23 cellular contexts compared by ENCODE assay signal in the genomic region with DNA sequence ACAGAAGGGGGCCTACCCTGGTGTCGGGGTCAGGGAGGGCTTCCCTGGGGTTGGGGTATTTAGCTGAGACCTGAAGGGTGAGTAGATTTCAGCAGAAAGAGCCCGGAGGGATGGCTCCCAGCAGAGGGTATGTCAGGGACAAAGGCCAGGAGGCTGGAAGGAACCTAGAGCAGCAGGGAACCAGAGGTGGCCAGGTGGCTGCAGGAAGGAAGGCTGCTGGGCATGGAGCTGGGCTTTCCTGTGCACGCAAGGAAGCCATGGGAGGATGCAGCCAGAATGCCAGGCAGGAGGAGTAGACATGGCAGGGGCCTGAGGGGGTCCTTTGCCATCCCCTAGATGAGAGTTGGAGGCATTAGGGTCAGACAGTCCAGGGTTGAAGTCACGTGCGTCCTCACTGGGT. TPM values are rescaled to one million over a fixed set of nuclear protein-coding genes. Genes with fewer than 3 reads are reported as not detected.
"Had no signal": no experiment of that assay in that cellular context is flagged by ENCODE, and none has a peak within 500 bp of the region (broad histone marks: within the 10 kb centered on the region; RNA-seq: fewer than 3 reads in every experiment).

No MANE protein-coding gene starts in this region.

- DNase-seq: activated CD4-positive, alpha-beta memory T cell treated with anti-CD3 and anti-CD28 coated beads, Interleukin-2, amount 10 ng/mL, durations not matched to agents 7 days and 5 days; activated CD4-positive, alpha-beta T cell treated with anti-CD3 and anti-CD28 coated beads for 1 hour; activated CD4-positive, alpha-beta T cell treated with anti-CD3 and anti-CD28 coated beads for 4 hours; activated CD4-positive, alpha-beta T cell treated with anti-CD3 and anti-CD28 coated beads, Interleukin-2, amount 10 ng/mL, durations not matched to agents 7 days and 5 days; activated CD4-positive, alpha-beta T cell treated with anti-CD3 and anti-CD28 coated beads, Interleukin-2, amount 50 U/mL, for 4 hours; activated effector memory CD4-positive, alpha-beta T cell treated with Interleukin-2 at 50 U/mL for 16 hours; activated gamma-delta T cell treated with Interleukin-2 at 50 U/mL for 16 hours; activated naive CD4-positive, alpha-beta T cell treated with anti-CD3 and anti-CD28 coated beads, Interleukin-2, amount 50 U/mL, for 16 hours; activated naive CD4-positive, alpha-beta T cell treated with Interleukin-2 at 50 U/mL for 16 hours; activated T-cell treated with anti-CD3 and anti-CD28 coated beads, Interleukin-2, amount 50 U/mL, for 4 hours; amniotic stem cell; anterior cingulate cortex; brain microvascular endothelial cell; colonic mucosa; effector CD8-positive, alpha-beta T cell; esophagus squamous epithelium; foreskin melanocyte; heart right ventricle; T-helper 2 cell had no signal

- ATAC-seq: activated T-cell treated with anti-CD3 and anti-CD28 coated beads, Interleukin-2, amount 50 U/mL, for 4 hours; activated T-helper 17 cell treated with anti-CD3 and anti-CD28 coated beads, Interleukin-2, amount 50 U/mL, for 72 hours; gastroesophageal sphincter; heart right ventricle had no signal

- H3K27ac ChIP-seq: brain microvascular endothelial cell, colonic mucosa, epithelial cell of prostate, esophagus squamous epithelium, heart right ventricle had no signal

RNA-seq across cellular contexts. Expression of gene ARHGEF17, which starts 40.8 kb away (rescaled TPM):
- total RNA-seq: activated CD4-positive, alpha-beta T cell treated with anti-CD3 and anti-CD28 coated beads, Interleukin-2, amount 10 ng/mL, durations not matched to agents 7 days and 5 days; T-helper 1 cell treated with Interleukin-12 subunit alpha and Interleukin-12 subunit beta and Interleukin-4 antibody, amounts not matched to agents 30 ng/mL and 1 ng/mL, for 36 hours had no signal
